ENCODE assay signal across 13 cellular contexts in genomic region chr1:91761303-91761721, GRCh38.
DNase-seq lines count a peak whose midpoint lies in the region; ATAC-seq, FAIRE-seq and TF ChIP-seq lines count a peak whose summit lies in the region.
"Had no signal": no experiment of that assay in that cellular context is flagged by ENCODE, and none has a peak within 500 bp of the region (broad histone marks: within the 10 kb centered on the region; RNA-seq: fewer than 3 reads in every experiment).

No MANE protein-coding gene starts in this region.

- H3K9me3 ChIP-seq in K562 (replicated peaks; ENCODE audit: control insufficient read depth, insufficient read depth, low read depth, low read length) (no peaks in the 10 kb centered on the region), muscle layer of duodenum (ENCODE audit: control insufficient read depth in 1 of 2, low read length in 2 of 2) (no peaks in the 10 kb centered on the region), upper lobe of right lung (no peaks in the 10 kb centered on the region)

- intact Hi-C loops in K562 (cut with micrococcal nuclease) (loop anchor here (5.0 kb wide), 1 partner anchor 44 kb away; no protein-coding TSS in a partner anchor), Right ventricle myocardium superior (cut with DNase I) (no loop called here), upper lobe of right lung (cut with DNase I) (no loop called here), posterior cingulate gyrus (cut with DNase I) (no loop called here)

- H3K4me2 ChIP-seq in K562 (ENCODE audit: insufficient read depth, low read length) = no peak overlapping the region

- 0% methylated on average over 1 of the region's 1 CpG for WGBS in K562 (ENCODE audit: insufficient coverage, low coverage, missing lambda C conversion rate)

- TF ChIP-seq EP300 in K562 (IDR thresholded peaks at IDR 0.05; ENCODE audit: low read length) = peak; percentile 32; the same call in 1 of the 2 replicates

- peak overlapping the region in 1 of 2 experiments; percentile 7; a peak in 1 of 4 replicates for H3K9ac ChIP-seq in K562 (ENCODE audit: insufficient read depth in 1 of 2, low read depth in 2 of 2, low read length in 2 of 2)

- no peaks in the 10 kb centered on the region; the same call in 2 of the 3 replicates for H3K79me2 ChIP-seq in K562 (ENCODE audit: control insufficient read depth, insufficient read depth, low read length)

- DNase-seq in K562 (ENCODE audit: extremely low read depth in 1 of 4, low spot score in 3 of 4) = peak in 2 of 4 experiments; percentile 32 to 51
- DNase-seq in Right ventricle myocardium superior = no peak
- DNase-seq in upper lobe of right lung = no peak
- no peak for DNase-seq in posterior cingulate gyrus
- DNase-seq: activated CD4-positive, alpha-beta T cell treated with anti-CD3 and anti-CD28 coated beads, Interleukin-2, amount 50 U/mL, for 4 hours; activated T-cell treated with anti-CD3 and anti-CD28 coated beads, Interleukin-2, amount 50 U/mL, for 1 hour; NCI-H510A treated with DMSO at 0.1 percent for 48 hours; stimulated activated CD4-positive, alpha-beta T cell treated with anti-CD3 and anti-CD28 coated beads, Interleukin-4, amount 100 ng/mL, for 4 hours had no signal

- H3K27me3 ChIP-seq in K562 (ENCODE audit: control insufficient read depth in 2 of 2, insufficient read depth in 2 of 2, low read length in 2 of 2) = no peaks in the 10 kb centered on the region
- H3K27me3 ChIP-seq in muscle layer of duodenum (ENCODE audit: low read depth, low read length) = no peaks in the 10 kb centered on the region
- H3K27me3 ChIP-seq in upper lobe of right lung = no peaks in the 10 kb centered on the region

- H3K4me1 ChIP-seq in K562 (replicated peaks in 1 of 2; ENCODE audit: control insufficient read depth in 2 of 2, insufficient read depth in 2 of 2, low read length in 2 of 2) = peaks cover 9 to 62% of the 10 kb centered on the region in 2 experiments
- peaks cover 0 to 32% of the 10 kb centered on the region in 2 donors for H3K4me1 ChIP-seq in muscle layer of duodenum (ENCODE audit: control insufficient read depth in 1 of 2, insufficient read depth in 2 of 2, low read length in 2 of 2)
- peaks cover 9% of the 10 kb centered on the region for H3K4me1 ChIP-seq in upper lobe of right lung

- no peak for TF ChIP-seq POLR2A in K562 (conservative IDR thresholded peaks at IDR 0.05)

- no peak for FAIRE-seq in K562 (lab: Jason Lieb, UNC)
- FAIRE-seq: TTC549 had no signal

- TF ChIP-seq RAD21 in K562 (CRISPR knock-in tag; conservative IDR thresholded peaks at IDR 0.05 in 1 of 2, IDR thresholded peaks at IDR 0.05 in 1 of 2) = no peak

- H3K9me1 ChIP-seq in K562 (ENCODE audit: control insufficient read depth, insufficient read depth, low read length) = no peaks in the 10 kb centered on the region

- no peaks in the 10 kb centered on the region for H4K20me1 ChIP-seq in K562 (replicated peaks; ENCODE audit: control insufficient read depth, insufficient read depth, low read length)

- POLR2A ChIA-PET in K562 (lab: Yijun Ruan, JAX) = interaction anchor here (0.7 to 1.2 kb wide), 3 partner anchors 9 to 20 kb away, joined by 3 to 8 read pairs (median 4); no protein-coding TSS in a partner anchor

- H3K27ac ChIP-seq in K562 (ENCODE audit: extremely low read depth, low read depth, low read length) = no peak overlapping the region
- peak overlapping the region; percentile 60 for H3K27ac ChIP-seq in muscle layer of duodenum (ENCODE audit: low read length)
- H3K27ac ChIP-seq in upper lobe of right lung = no peak overlapping the region

- ATAC-seq in K562 (no peak; the same call in 2 of the 3 replicates), Right ventricle myocardium superior (ENCODE audit: poor library complexity) (peak; percentile 69), upper lobe of right lung (peak; percentile 30), GM21786 (IDR thresholded peaks at IDR 0.05; ENCODE audit: unreplicated experiment) (no peak), GM19467 (IDR thresholded peaks at IDR 0.05; ENCODE audit: unreplicated experiment) (no peak)

- BruUV-seq in K562 (replicated peaks; lab: Mats Ljungman, UMichigan) = no TSS peak

- H3K36me3 ChIP-seq in K562 (ENCODE audit: control insufficient read depth, insufficient read depth, low read length) (peaks cover 8% of the 10 kb centered on the region; the same call in 1 of the 3 replicates), muscle layer of duodenum (ENCODE audit: control insufficient read depth in 1 of 2, insufficient read depth in 2 of 2, low read length in 2 of 2) (no peaks in the 10 kb centered on the region), upper lobe of right lung (no peaks in the 10 kb centered on the region)

- TF ChIP-seq CTCF in K562 (IDR thresholded peaks at IDR 0.05 in 2 of 3, conservative IDR thresholded peaks at IDR 0.05 in 1 of 3; ENCODE audit: insufficient read depth in 2 of 3, low read depth in 1 of 3, low read length in 3 of 3) (no peak), upper lobe of right lung (IDR thresholded peaks at IDR 0.05) (no peak)

- no peak overlapping the region for H3K4me3 ChIP-seq in K562
- H3K4me3 ChIP-seq in muscle layer of duodenum (ENCODE audit: low read depth in 1 of 2, low read length in 2 of 2) = no peak overlapping the region
- no peak overlapping the region for H3K4me3 ChIP-seq in upper lobe of right lung
- H3K4me3 ChIP-seq: lung had no signal

- CTCF ChIA-PET in K562 (lab: Yijun Ruan, JAX; ENCODE audit: low intra/inter-chr PET ratio) = no interaction called here

- no peak overlapping the region for H2AFZ ChIP-seq in K562 (ENCODE audit: low read depth, low read length)

- in situ Hi-C loops in K562 (cut with MboI) = no loop called here

TF ChIP-seq in K562, 482 proteins besides CTCF, POLR2A, EP300 and RAD21 (continues in another document):
- no peak for TF ChIP-seq RFX5 (IDR thresholded peaks at IDR 0.05; ENCODE audit: low read depth, low read length)
- no peak for TF ChIP-seq ETV1 (tag; conservative IDR thresholded peaks at IDR 0.05; ENCODE audit: low read depth)
- TF ChIP-seq ZNF511 (CRISPR knock-in tag; IDR thresholded peaks at IDR 0.05) = no peak
- TF ChIP-seq CSDE1 (IDR thresholded peaks at IDR 0.05) = no peak
- TF ChIP-seq JUNB (CRISPR knock-in tag; conservative IDR thresholded peaks at IDR 0.05) = no peak
- TF ChIP-seq C11orf30 (IDR thresholded peaks at IDR 0.05; ENCODE audit: low read depth) = no peak
- no peak for TF ChIP-seq ZNF764 (CRISPR knock-in tag; IDR thresholded peaks at IDR 0.05; ENCODE audit: low read depth)
- peak; percentile 9; the same call in 1 of the 2 replicates for TF ChIP-seq PKNOX1 (IDR thresholded peaks at IDR 0.05)
- no peak for TF ChIP-seq ELF1 (tag; IDR thresholded peaks at IDR 0.05)
- TF ChIP-seq L3MBTL2 (IDR thresholded peaks at IDR 0.05) = no peak
- peak; percentile 7; the same call in 1 of the 2 replicates for TF ChIP-seq TAL1 (IDR thresholded peaks at IDR 0.05)
- TF ChIP-seq WHSC1 (IDR thresholded peaks at IDR 0.05; ENCODE audit: low read length) = no peak
- TF ChIP-seq TSHZ1 (CRISPR knock-in tag; IDR thresholded peaks at IDR 0.05) = no peak
- no peak for TF ChIP-seq GTF2F1 (IDR thresholded peaks at IDR 0.05; ENCODE audit: low read depth, low read length)
- no peak for TF ChIP-seq SRSF9 (IDR thresholded peaks at IDR 0.05; ENCODE audit: borderline replicate concordance, low read depth, low read length)

Comparison
In these comparisons a context has a peak if more than half of its experiments do, and no peak if none do; other contexts are left out.
1. ATAC-seq: peak in Right ventricle myocardium superior (single experiment) and upper lobe of right lung (single experiment); none in K562 (single experiment), GM21786 (single experiment) and GM19467 (single experiment).